8 cellular contexts compared by ENCODE assay signal in the genomic region with DNA sequence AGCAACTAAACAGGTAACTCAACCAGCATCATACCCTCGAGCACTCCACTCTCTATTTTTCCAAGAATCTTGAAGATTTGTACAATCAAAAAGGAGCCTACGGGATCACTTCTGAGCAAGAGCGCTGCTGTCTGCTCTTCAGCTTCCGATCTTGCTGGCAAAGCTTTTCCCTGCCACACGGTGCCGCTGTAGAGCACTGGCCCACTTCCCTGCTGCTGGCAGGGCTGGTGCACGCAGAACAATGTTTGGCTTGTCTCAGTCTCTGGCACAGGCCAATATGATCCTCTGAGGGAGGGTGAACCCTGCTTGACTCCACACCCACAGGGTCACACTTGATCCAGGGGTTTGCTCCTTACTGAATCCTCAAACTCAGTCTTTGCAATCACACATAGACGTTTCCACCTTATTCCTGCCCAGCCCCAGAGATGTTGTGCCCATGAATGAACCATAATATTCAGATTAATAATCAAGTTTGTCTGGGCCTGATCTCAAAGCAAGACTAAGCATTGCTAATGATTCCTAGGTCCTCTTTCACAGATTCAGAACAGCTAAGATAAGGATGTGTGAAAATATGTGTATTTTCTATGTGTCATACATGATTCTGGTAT.
DNase-seq lines count a peak whose midpoint lies in the region; ATAC-seq and TF ChIP-seq lines count a peak whose summit lies in the region.

No MANE protein-coding gene starts in this region.

- H3K4me1 ChIP-seq in heart right ventricle, result peaks cover 7 to 61% (median 50%) of the 10 kb centered on the region in 9 donors

- peaks cover 0 to 5% (median 0%) of the 10 kb centered on the region in 11 donors for H3K9me3 ChIP-seq in heart right ventricle

- no peak overlapping the region for H3K27ac Mint-ChIP-seq in activated naive CD4-positive, alpha-beta T cell treated with anti-CD3 and anti-CD28 coated beads, Interleukin-2, amount 50 U/mL, for 72 hours

- TF ChIP-seq CTCF in AG10803 (conservative IDR thresholded peaks at IDR 0.05; ENCODE audit: low read length) (peak; percentile 94), heart right ventricle (IDR thresholded peaks at IDR 0.05) (peak; percentile 80 to 97 (median 90))

- no peak overlapping the region for H3K4me3 ChIP-seq in AG10803 (ENCODE audit: low read length)
- H3K4me3 ChIP-seq in heart right ventricle, result no peak overlapping the region

- peak; percentile 50 for ATAC-seq in GM18520 (IDR thresholded peaks at IDR 0.05; ENCODE audit: unreplicated experiment)
- peak; percentile 83 for ATAC-seq in HG02981 (IDR thresholded peaks at IDR 0.05; ENCODE audit: unreplicated experiment)
- ATAC-seq in activated naive CD4-positive, alpha-beta T cell treated with anti-CD3 and anti-CD28 coated beads, Interleukin-2, amount 50 U/mL, for 72 hours, result peak; percentile 29 to 34
- peak; percentile 71 to 93 (median 86) for ATAC-seq in heart right ventricle

- intact Hi-C loops in heart right ventricle (cut with DNase I), result loop anchor here in 8 of 10 donors (1.0 to 10.0 kb wide), 10 partner anchors 65 to 788 kb away; no protein-coding TSS in a partner anchor

- peaks cover 0 to 5% of the 10 kb centered on the region in 2 donors for H3K36me3 Mint-ChIP-seq in activated naive CD4-positive, alpha-beta T cell treated with anti-CD3 and anti-CD28 coated beads, Interleukin-2, amount 50 U/mL, for 72 hours

- DNase-seq in AG10803 (ENCODE audit: low read depth), result peak; percentile 54
- DNase-seq in NCI-H748 (lab: John Stamatoyannopoulos, UW; ENCODE audit: unreplicated experiment), result peak; percentile 73
- DNase-seq in activated naive CD4-positive, alpha-beta T cell treated with anti-CD3 and anti-CD28 coated beads, Interleukin-2, amount 50 U/mL, for 72 hours (ENCODE audit: low spot score in 2 of 2), result peak in 1 of 2 donors; percentile 58
- DNase-seq in heart right ventricle, result peak; percentile 79 to 84
- peak; percentile 47 for DNase-seq in renal cortical epithelial cell (ENCODE audit: low read depth)
- no peak for DNase-seq in NCI-H1092 (lab: John Stamatoyannopoulos, UW)

- no peaks in the 10 kb centered on the region for H3K27me3 ChIP-seq in heart right ventricle

- 24% methylated on average over 8 of the region's 8 CpGs for WGBS in heart right ventricle, 2 donors

- peaks cover 4 to 10% of the 10 kb centered on the region in 2 donors for H3K9me3 Mint-ChIP-seq in activated naive CD4-positive, alpha-beta T cell treated with anti-CD3 and anti-CD28 coated beads, Interleukin-2, amount 50 U/mL, for 72 hours

- H3K27ac ChIP-seq in heart right ventricle, result peak overlapping the region in 2 of 10 donors; percentile 18 to 37

- no peaks in the 10 kb centered on the region for H3K36me3 ChIP-seq in heart right ventricle

Comparison
In these comparisons a context has a peak if more than half of its experiments do, and no peak if none do; other contexts are left out.
1. ATAC-seq: peak in every context shown above with its lines; median percentile 86 in heart right ventricle; 83 in HG02981; 50 in GM18520; 32 in activated naive CD4-positive, alpha-beta T cell treated with anti-CD3 and anti-CD28 coated beads, Interleukin-2, amount 50 U/mL, for 72 hours.